Comparison of ENCODE assay signal across 18 cellular contexts in genomic region chr18:24928479-24928878, GRCh38.
DNase-seq lines count a peak whose midpoint lies in the region; ATAC-seq and TF ChIP-seq lines count a peak whose summit lies in the region.
"Had no signal": no experiment of that assay in that cellular context is flagged by ENCODE, and none has a peak within 500 bp of the region (broad histone marks: within the 10 kb centered on the region; RNA-seq: fewer than 3 reads in every experiment).

No MANE protein-coding gene starts in this region.

- H3K4me1 ChIP-seq in neuronal stem cell (ENCODE audit: control insufficient read depth in 2 of 2, insufficient read depth in 1 of 2, low read depth in 1 of 2, low read length in 2 of 2) = peaks cover 9 to 12% of the 10 kb centered on the region in 2 donors
- H3K4me1 ChIP-seq: left ventricle myocardium inferior, uterus had no signal

- H3K9me3 ChIP-seq in neuronal stem cell (replicated peaks in 1 of 2; ENCODE audit: control insufficient read depth in 2 of 2, insufficient read depth in 1 of 2, low read depth in 1 of 2, low read length in 2 of 2) = peaks cover 2 to 13% of the 10 kb centered on the region in 2 donors
- H3K9me3 ChIP-seq: left ventricle myocardium inferior, uterus had no signal

- H3K4me2 ChIP-seq in neuronal stem cell (ENCODE audit: insufficient read depth, low read length, poor library complexity, severe bottlenecking) = no peak overlapping the region

- no peak overlapping the region for H2BK15ac ChIP-seq in neuronal stem cell (ENCODE audit: low read length)

- no peak for TF ChIP-seq CTCF in brain microvascular endothelial cell (IDR thresholded peaks at IDR 0.05; ENCODE audit: low read depth, low read length, missing control alignments)

- H2BK5ac ChIP-seq in neuronal stem cell (ENCODE audit: low read length) = no peak overlapping the region

- no peak overlapping the region for H3K23ac ChIP-seq in neuronal stem cell (ENCODE audit: low read depth, low read length, poor library complexity)

- no peak overlapping the region for H3K27ac ChIP-seq in neuronal stem cell (replicated peaks; ENCODE audit: low read length)
- H3K27ac ChIP-seq in brain microvascular endothelial cell = no peak overlapping the region
- H3K27ac ChIP-seq: left ventricle myocardium inferior, SK-N-MC, uterus had no signal

- WGBS in neuronal stem cell (ENCODE audit: extremely low coverage in 2 of 2, insufficient read length in 2 of 2, insufficient replicate concordance in 1 of 2), 2 donors = no CpG with 5 or more reads among the region's 7 CpGs

- no peak overlapping the region for H2BK120ac ChIP-seq in neuronal stem cell (ENCODE audit: low read depth, low read length)

- DNase-seq in NCI-H1105 treated with DMSO at 0.1 percent for 48 hours (lab: John Stamatoyannopoulos, UW) (peak; percentile 9), NCI-H1105 (lab: John Stamatoyannopoulos, UW) (no peak), NCI-H187 treated with DMSO at 0.1 percent for 48 hours (lab: John Stamatoyannopoulos, UW) (peak; percentile 48), cerebellar cortex (ENCODE audit: low spot score) (peak; percentile 42), neuronal stem cell (ENCODE audit: low spot score) (no peak), brain microvascular endothelial cell (no peak)
- DNase-seq in stimulated activated CD4-positive, alpha-beta T cell treated with anti-CD3 and anti-CD28 coated beads, Interleukin-12 subunit alpha, Interleukin-12 subunit beta, amount 100 ng/mL, for 4 hours = no peak
- DNase-seq: activated CD4-positive, alpha-beta memory T cell treated with anti-CD3 and anti-CD28 coated beads for 36 hours; activated effector memory CD4-positive, alpha-beta T cell treated with anti-CD3 and anti-CD28 coated beads, Interleukin-2, amount 50 U/mL, for 16 hours; head of caudate nucleus; immature natural killer cell; left ventricle myocardium inferior; NCI-H2081 treated with DMSO at 0.1 percent for 48 hours; NCI-H748 treated with DMSO at 0.1 percent for 48 hours; uterus had no signal

- no peak overlapping the region for H2BK12ac ChIP-seq in neuronal stem cell (ENCODE audit: low read length)

- in situ Hi-C loops in brain microvascular endothelial cell (cut with HindIII; ENCODE audit: low pct_ligation_motif_present, low sequenced_read_pairs) = no loop called here

- no peak overlapping the region for H3K9ac ChIP-seq in neuronal stem cell (ENCODE audit: low read depth, low read length, poor library complexity)

- peak overlapping the region; percentile 86 for H2AFZ ChIP-seq in neuronal stem cell (ENCODE audit: low read length)

- no peak overlapping the region for H3K18ac ChIP-seq in neuronal stem cell (ENCODE audit: low read length)

- no peak overlapping the region for H4K91ac ChIP-seq in neuronal stem cell (ENCODE audit: low read depth, low read length, poor library complexity)

- no peak for ATAC-seq in HG02885 (IDR thresholded peaks at IDR 0.05; ENCODE audit: poor library complexity, unreplicated experiment)
- ATAC-seq: Panc1 had no signal

- no peak overlapping the region for H2AK5ac ChIP-seq in neuronal stem cell (ENCODE audit: low read depth, low read length)

- H3K79me1 ChIP-seq in neuronal stem cell (ENCODE audit: low read depth, low read length) = no peaks in the 10 kb centered on the region

- H3K27me3 ChIP-seq in neuronal stem cell (ENCODE audit: control insufficient read depth in 3 of 3, insufficient read depth in 3 of 3, low read depth in 1 of 3, low read length in 3 of 3) = no peaks in the 10 kb centered on the region
- H3K27me3 ChIP-seq in brain microvascular endothelial cell (replicated peaks) = no peaks in the 10 kb centered on the region
- H3K27me3 ChIP-seq: uterus had no signal

- no peak overlapping the region for H3K14ac ChIP-seq in neuronal stem cell (ENCODE audit: low read length)

- no peaks in the 10 kb centered on the region for H3K36me3 ChIP-seq in neuronal stem cell (replicated peaks in 1 of 2; ENCODE audit: control insufficient read depth in 2 of 2, insufficient read depth in 2 of 2, low read length in 2 of 2)
- no peaks in the 10 kb centered on the region for H3K36me3 ChIP-seq in brain microvascular endothelial cell (replicated peaks)
- H3K36me3 ChIP-seq: uterus had no signal

- no peak overlapping the region for H4K8ac ChIP-seq in neuronal stem cell (ENCODE audit: low read depth, low read length)

- no peak overlapping the region for H3K4ac ChIP-seq in neuronal stem cell (ENCODE audit: low read length)

- no peak overlapping the region for H3K4me3 ChIP-seq in neuronal stem cell (ENCODE audit: low read length in 2 of 2)
- no peak overlapping the region for H3K4me3 ChIP-seq in brain microvascular endothelial cell (ENCODE audit: low read depth, low read length)
- H3K4me3 ChIP-seq: left ventricle myocardium inferior, SK-N-MC, uterus had no signal

Comparison
In these comparisons a context has a peak if more than half of its experiments do, and no peak if none do; other contexts are left out.
1. DNase-seq: peak in NCI-H1105 treated with DMSO at 0.1 percent for 48 hours (single experiment), NCI-H187 treated with DMSO at 0.1 percent for 48 hours (single experiment) and cerebellar cortex (single experiment); none in NCI-H1105 (single experiment), neuronal stem cell (single experiment), stimulated activated CD4-positive, alpha-beta T cell treated with anti-CD3 and anti-CD28 coated beads, Interleukin-12 subunit alpha, Interleukin-12 subunit beta, amount 100 ng/mL, for 4 hours (single experiment) and brain microvascular endothelial cell (single experiment).